In the genomic region with DNA sequence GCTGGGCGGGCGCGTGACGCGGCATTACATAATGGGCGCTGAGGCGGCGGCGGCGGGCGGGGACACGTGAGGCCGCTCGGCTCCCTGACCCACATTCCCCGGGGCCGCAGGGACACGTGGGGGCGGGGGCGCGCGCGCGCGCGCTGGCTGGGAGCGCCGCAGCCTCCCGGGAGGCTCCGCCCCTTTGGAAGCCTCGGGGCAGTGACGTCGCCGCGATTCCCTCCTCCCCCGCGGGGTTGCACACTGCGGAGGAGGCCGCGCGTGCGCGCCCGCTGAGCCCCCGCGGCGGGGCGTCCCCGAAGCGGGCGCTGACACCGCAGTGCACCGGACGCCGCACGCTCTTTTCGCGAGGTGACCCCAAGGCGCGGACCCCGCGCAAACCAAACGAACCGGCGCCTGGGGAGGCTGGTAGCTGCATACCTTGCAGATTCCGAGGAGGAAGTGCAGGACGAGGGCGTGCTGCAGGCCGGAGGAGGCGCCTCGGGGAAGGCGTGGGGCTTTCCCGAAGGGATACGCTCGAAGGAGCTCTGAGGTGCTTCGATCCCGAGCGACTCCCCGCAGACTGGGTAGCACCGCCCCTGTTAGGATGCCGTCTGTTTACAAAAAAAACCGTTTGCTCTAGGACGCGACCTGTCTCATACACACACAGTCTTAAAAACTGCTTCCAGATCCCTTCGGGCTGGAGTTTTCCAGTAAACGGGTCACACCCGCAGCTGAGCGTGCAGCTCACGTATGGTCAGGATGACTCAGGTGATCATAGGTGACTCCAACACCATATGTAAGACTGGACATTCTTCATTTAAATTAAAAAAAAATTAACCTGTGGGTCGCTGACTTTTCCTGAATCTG, we compare ENCODE assay signal across 1 cellular context.
TF ChIP-seq lines count a peak whose summit lies in the region.

No MANE protein-coding gene starts in this region.

TF ChIP-seq in HEK293, 187 proteins besides CTCF, POLR2A, EP300 and RAD21 (continued from another document and continues in another):
- TF ChIP-seq, protein P1, sequence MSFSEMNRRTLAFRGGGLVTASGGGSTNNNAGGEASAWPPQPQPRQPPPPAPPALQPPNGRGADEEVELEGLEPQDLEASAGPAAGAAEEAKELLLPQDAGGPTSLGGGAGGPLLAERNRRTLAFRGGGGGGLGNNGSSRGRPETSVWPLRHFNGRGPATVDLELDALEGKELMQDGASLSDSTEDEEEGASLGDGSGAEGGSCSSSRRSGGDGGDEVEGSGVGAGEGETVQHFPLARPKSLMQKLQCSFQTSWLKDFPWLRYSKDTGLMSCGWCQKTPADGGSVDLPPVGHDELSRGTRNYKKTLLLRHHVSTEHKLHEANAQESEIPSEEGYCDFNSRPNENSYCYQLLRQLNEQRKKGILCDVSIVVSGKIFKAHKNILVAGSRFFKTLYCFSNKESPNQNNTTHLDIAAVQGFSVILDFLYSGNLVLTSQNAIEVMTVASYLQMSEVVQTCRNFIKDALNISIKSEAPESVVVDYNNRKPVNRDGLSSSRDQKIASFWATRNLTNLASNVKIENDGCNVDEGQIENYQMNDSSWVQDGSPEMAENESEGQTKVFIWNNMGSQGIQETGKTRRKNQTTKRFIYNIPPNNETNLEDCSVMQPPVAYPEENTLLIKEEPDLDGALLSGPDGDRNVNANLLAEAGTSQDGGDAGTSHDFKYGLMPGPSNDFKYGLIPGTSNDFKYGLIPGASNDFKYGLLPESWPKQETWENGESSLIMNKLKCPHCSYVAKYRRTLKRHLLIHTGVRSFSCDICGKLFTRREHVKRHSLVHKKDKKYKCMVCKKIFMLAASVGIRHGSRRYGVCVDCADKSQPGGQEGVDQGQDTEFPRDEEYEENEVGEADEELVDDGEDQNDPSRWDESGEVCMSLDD (tag by site-specific recombination; IDR thresholded peaks at IDR 0.05) = peak; percentile 75
- TF ChIP-seq ZNF843 (tag by site-specific recombination; IDR thresholded peaks at IDR 0.05) (peak; percentile 57; the same call in 1 of the 2 replicates), ZNF692 (tag by site-specific recombination; IDR thresholded peaks at IDR 0.05) (peak; percentile 65; the same call in 1 of the 2 replicates), ZNF335 (tag by site-specific recombination; conservative IDR thresholded peaks at IDR 0.05) (peak; percentile 63), ZNF2 (tag by site-specific recombination; IDR thresholded peaks at IDR 0.05) (peak; percentile 83), ZFHX2 (tag by site-specific recombination; conservative IDR thresholded peaks at IDR 0.05) (peak; percentile 95), KLF16 (tag by site-specific recombination; IDR thresholded peaks at IDR 0.05) (peak; percentile 62), ZNF274 (IDR thresholded peaks at IDR 0.05; ENCODE audit: low read length) (no peak), ZNF274 (tag by site-specific recombination; IDR thresholded peaks at IDR 0.05; ENCODE audit: borderline replicate concordance) (no peak), HIC1 (tag by site-specific recombination; IDR thresholded peaks at IDR 0.05) (peak; percentile 72; the same call in 1 of the 2 replicates), BCL11A (tag by site-specific recombination; IDR thresholded peaks at IDR 0.05; ENCODE audit: low read depth) (no peak; the same call in 1 of the 2 replicates), BCL11B (tag by site-specific recombination; IDR thresholded peaks at IDR 0.05; ENCODE audit: low read depth) (0 out of 2 replicates have a peak, but pooled peaks have one; percentile 32), ZFP37 (tag by site-specific recombination; IDR thresholded peaks at IDR 0.05) (peak; percentile 65; the same call in 1 of the 2 replicates), ZNF121 (tag by site-specific recombination; IDR thresholded peaks at IDR 0.05) (0 out of 2 replicates have a peak, but pooled peaks have one; percentile 18), FEZF1 (tag by site-specific recombination; IDR thresholded peaks at IDR 0.05) (peak; percentile 24; the same call in 1 of the 2 replicates), ZNF394 (tag by site-specific recombination; IDR thresholded peaks at IDR 0.05; ENCODE audit: borderline replicate concordance) (peak; percentile 44; the same call in 1 of the 2 replicates), ZEB2 (tag by site-specific recombination; IDR thresholded peaks at IDR 0.05) (peak; percentile 90), GLI2 (tag by site-specific recombination; IDR thresholded peaks at IDR 0.05; ENCODE audit: borderline replicate concordance, low read depth) (no peak), ZBTB44 (tag by site-specific recombination; IDR thresholded peaks at IDR 0.05) (peak; percentile 71; the same call in 1 of the 2 replicates), ZNF785 (tag by site-specific recombination; IDR thresholded peaks at IDR 0.05) (0 out of 2 replicates have a peak, but pooled peaks have one; percentile 8), SP2 (tag by site-specific recombination; IDR thresholded peaks at IDR 0.05) (peak; percentile 59), ZNF76 (tag by site-specific recombination; IDR thresholded peaks at IDR 0.05; ENCODE audit: borderline replicate concordance, low read depth) (peak; percentile 64; the same call in 1 of the 2 replicates), ZBTB20 (tag by site-specific recombination; IDR thresholded peaks at IDR 0.05) (peak; percentile 84), ZNF138 (tag by site-specific recombination; IDR thresholded peaks at IDR 0.05; ENCODE audit: borderline replicate concordance) (no peak), ZSCAN30 (tag by site-specific recombination; IDR thresholded peaks at IDR 0.05) (peak; percentile 55; the same call in 1 of the 2 replicates), ZNF629 (tag by site-specific recombination; IDR thresholded peaks at IDR 0.05) (peak; percentile 76), KLF10 (tag by site-specific recombination; IDR thresholded peaks at IDR 0.05) (peak; percentile 97), ZNF214 (tag by site-specific recombination; IDR thresholded peaks at IDR 0.05; ENCODE audit: borderline replicate concordance) (no peak), ZNF423 (tag by site-specific recombination; IDR thresholded peaks at IDR 0.05) (peak; percentile 82), ZNF184 (tag by site-specific recombination; IDR thresholded peaks at IDR 0.05) (0 out of 2 replicates have a peak, but pooled peaks have one; percentile 33), ZNF658 (tag by site-specific recombination; IDR thresholded peaks at IDR 0.05) (no peak), KLF9 (tag by site-specific recombination; IDR thresholded peaks at IDR 0.05; ENCODE audit: low read depth) (peak; percentile 69; the same call in 1 of the 2 replicates), WT1 (tag by site-specific recombination; IDR thresholded peaks at IDR 0.05) (peak; percentile 62; the same call in 1 of the 2 replicates), ZNF514 (tag by site-specific recombination; IDR thresholded peaks at IDR 0.05) (no peak)
- TF ChIP-seq, protein P2, sequence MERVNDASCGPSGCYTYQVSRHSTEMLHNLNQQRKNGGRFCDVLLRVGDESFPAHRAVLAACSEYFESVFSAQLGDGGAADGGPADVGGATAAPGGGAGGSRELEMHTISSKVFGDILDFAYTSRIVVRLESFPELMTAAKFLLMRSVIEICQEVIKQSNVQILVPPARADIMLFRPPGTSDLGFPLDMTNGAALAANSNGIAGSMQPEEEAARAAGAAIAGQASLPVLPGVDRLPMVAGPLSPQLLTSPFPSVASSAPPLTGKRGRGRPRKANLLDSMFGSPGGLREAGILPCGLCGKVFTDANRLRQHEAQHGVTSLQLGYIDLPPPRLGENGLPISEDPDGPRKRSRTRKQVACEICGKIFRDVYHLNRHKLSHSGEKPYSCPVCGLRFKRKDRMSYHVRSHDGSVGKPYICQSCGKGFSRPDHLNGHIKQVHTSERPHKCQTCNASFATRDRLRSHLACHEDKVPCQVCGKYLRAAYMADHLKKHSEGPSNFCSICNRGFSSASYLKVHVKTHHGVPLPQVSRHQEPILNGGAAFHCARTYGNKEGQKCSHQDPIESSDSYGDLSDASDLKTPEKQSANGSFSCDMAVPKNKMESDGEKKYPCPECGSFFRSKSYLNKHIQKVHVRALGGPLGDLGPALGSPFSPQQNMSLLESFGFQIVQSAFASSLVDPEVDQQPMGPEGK (tag by site-specific recombination; IDR thresholded peaks at IDR 0.05) = peak; percentile 88
- TF ChIP-seq, protein P3, sequence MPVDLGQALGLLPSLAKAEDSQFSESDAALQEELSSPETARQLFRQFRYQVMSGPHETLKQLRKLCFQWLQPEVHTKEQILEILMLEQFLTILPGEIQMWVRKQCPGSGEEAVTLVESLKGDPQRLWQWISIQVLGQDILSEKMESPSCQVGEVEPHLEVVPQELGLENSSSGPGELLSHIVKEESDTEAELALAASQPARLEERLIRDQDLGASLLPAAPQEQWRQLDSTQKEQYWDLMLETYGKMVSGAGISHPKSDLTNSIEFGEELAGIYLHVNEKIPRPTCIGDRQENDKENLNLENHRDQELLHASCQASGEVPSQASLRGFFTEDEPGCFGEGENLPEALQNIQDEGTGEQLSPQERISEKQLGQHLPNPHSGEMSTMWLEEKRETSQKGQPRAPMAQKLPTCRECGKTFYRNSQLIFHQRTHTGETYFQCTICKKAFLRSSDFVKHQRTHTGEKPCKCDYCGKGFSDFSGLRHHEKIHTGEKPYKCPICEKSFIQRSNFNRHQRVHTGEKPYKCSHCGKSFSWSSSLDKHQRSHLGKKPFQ (tag by site-specific recombination; IDR thresholded peaks at IDR 0.05) = 0 out of 2 replicates have a peak, but pooled peaks have one; percentile 41
- TF ChIP-seq, protein P4, sequence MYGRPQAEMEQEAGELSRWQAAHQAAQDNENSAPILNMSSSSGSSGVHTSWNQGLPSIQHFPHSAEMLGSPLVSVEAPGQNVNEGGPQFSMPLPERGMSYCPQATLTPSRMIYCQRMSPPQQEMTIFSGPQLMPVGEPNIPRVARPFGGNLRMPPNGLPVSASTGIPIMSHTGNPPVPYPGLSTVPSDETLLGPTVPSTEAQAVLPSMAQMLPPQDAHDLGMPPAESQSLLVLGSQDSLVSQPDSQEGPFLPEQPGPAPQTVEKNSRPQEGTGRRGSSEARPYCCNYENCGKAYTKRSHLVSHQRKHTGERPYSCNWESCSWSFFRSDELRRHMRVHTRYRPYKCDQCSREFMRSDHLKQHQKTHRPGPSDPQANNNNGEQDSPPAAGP (tag by site-specific recombination; IDR thresholded peaks at IDR 0.05) = 0 out of 2 replicates have a peak, but pooled peaks have one; percentile 44
- TF ChIP-seq, protein P5, sequence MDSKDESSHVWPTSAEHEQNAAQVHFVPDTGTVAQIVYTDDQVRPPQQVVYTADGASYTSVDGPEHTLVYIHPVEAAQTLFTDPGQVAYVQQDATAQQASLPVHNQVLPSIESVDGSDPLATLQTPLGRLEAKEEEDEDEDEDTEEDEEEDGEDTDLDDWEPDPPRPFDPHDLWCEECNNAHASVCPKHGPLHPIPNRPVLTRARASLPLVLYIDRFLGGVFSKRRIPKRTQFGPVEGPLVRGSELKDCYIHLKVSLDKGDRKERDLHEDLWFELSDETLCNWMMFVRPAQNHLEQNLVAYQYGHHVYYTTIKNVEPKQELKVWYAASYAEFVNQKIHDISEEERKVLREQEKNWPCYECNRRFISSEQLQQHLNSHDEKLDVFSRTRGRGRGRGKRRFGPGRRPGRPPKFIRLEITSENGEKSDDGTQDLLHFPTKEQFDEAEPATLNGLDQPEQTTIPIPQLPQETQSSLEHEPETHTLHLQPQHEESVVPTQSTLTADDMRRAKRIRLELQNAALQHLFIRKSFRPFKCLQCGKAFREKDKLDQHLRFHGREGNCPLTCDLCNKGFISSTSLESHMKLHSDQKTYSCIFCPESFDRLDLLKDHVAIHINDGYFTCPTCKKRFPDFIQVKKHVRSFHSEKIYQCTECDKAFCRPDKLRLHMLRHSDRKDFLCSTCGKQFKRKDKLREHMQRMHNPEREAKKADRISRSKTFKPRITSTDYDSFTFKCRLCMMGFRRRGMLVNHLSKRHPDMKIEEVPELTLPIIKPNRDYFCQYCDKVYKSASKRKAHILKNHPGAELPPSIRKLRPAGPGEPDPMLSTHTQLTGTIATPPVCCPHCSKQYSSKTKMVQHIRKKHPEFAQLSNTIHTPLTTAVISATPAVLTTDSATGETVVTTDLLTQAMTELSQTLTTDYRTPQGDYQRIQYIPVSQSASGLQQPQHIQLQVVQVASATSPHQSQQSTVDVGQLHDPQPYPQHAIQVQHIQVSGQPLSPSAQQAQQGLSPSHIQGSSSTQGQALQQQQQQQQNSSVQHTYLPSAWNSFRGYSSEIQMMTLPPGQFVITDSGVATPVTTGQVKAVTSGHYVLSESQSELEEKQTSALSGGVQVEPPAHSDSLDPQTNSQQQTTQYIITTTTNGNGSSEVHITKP (tag by site-specific recombination; IDR thresholded peaks at IDR 0.05) = peak; percentile 82
